Comparison of ENCODE assay signal across 8 cellular contexts in genomic region chr19:12881172-12881808, GRCh38. TPM values are rescaled to one million over a fixed set of nuclear protein-coding genes. Genes with fewer than 3 reads are reported as not detected.
DNase-seq lines count a peak whose midpoint lies in the region; ATAC-seq, FAIRE-seq and TF ChIP-seq lines count a peak whose summit lies in the region.

TSS of gene DNASE2 (minus strand) at chr19:12881449. CDS start at chr19:12881375, 74 bp downstream.

- intact Hi-C loops in PC-9 (cut with micrococcal nuclease; ENCODE audit: unreplicated experiment) = no loop called here

- H3K4me2 ChIP-seq in PC-9 = peak within 1 kb of the TSS; percentile 92

- H3K9me3 ChIP-seq in PC-9 (ENCODE audit: insufficient read depth, low read depth) = peaks cover 11% of the 10 kb centered on the region; the same call in 1 of the 2 replicates
- peaks cover 4% of the 10 kb centered on the region for H3K9me3 ChIP-seq in mucosa of stomach (ENCODE audit: control insufficient read depth, low read length)

- no peak for TF ChIP-seq CTCF in D721Med (IDR thresholded peaks at IDR 0.05; ENCODE audit: insufficient read depth, missing control alignments)
- TF ChIP-seq CTCF in PC-9 (conservative IDR thresholded peaks at IDR 0.05) = no peak

- H3K79me2 ChIP-seq in PC-9 (ENCODE audit: low read depth) = peaks cover 10% of the 10 kb centered on the region; the same call in 1 of the 2 replicates

- no TSS peak for BruUV-seq in PC-9 (replicated peaks; lab: Mats Ljungman, UMichigan)

- peak within 1 kb of the TSS; percentile 79 for H3K9ac ChIP-seq in mucosa of stomach (ENCODE audit: low read length)

- POLR2A ChIA-PET in PC-9 (lab: Charles Lee; ENCODE audit: unreplicated experiment) = interaction anchor here (0.5 to 0.7 kb wide), 6 partner anchors 10 to 687 kb away, joined by 3 to 11 read pairs (median 4); partner anchors contain the start of genes GCDH and SYCE2

- H3K9me2 ChIP-seq in PC-9 (ENCODE audit: insufficient read depth) = no peaks in the 10 kb centered on the region

- H3F3A ChIP-seq in PC-9 (ENCODE audit: insufficient read depth, low read depth) = peaks cover 22% of the 10 kb centered on the region; the same call in 1 of the 2 replicates

- H3K4me3 Mint-ChIP-seq in IgD-negative memory B cell = peak within 1 kb of the TSS; percentile 89 to 96 (median 92)
- H3K4me3 Mint-ChIP-seq in activated T-cell treated with anti-CD3 and anti-CD28 coated beads, Interleukin-2, amount 50 U/mL, for 24 hours = peak within 1 kb of the TSS; percentile 86

- peaks cover 0 to 9% (median 0%) of the 10 kb centered on the region in 3 donors for H3K9me3 Mint-ChIP-seq in IgD-negative memory B cell
- peaks cover 2% of the 10 kb centered on the region for H3K9me3 Mint-ChIP-seq in activated T-cell treated with anti-CD3 and anti-CD28 coated beads, Interleukin-2, amount 50 U/mL, for 24 hours

- H3K36me3 Mint-ChIP-seq in IgD-negative memory B cell = peaks cover 3% of the 10 kb centered on the region
- peaks cover 19% of the 10 kb centered on the region for H3K36me3 Mint-ChIP-seq in activated T-cell treated with anti-CD3 and anti-CD28 coated beads, Interleukin-2, amount 50 U/mL, for 24 hours (ENCODE audit: low read depth)

- CTCF ChIA-PET in PC-9 (lab: Charles Lee) = interaction anchor here (0.6 to 1.1 kb wide), 3 partner anchors 34 to 56 kb away, joined by 3 to 4 read pairs (median 3); no protein-coding TSS in a partner anchor

- H3K36me3 ChIP-seq in PC-9 (ENCODE audit: low read depth) (no peaks in the 10 kb centered on the region), mucosa of stomach (ENCODE audit: control insufficient read depth, insufficient read depth, low read length) (no peaks in the 10 kb centered on the region)

- TF ChIP-seq POLR2A in erythroblast (IDR thresholded peaks at IDR 0.05; ENCODE audit: low read length) = peak; percentile 91

- H3K27me3 ChIP-seq in PC-9 (ENCODE audit: insufficient read depth, low read depth) (no peaks in the 10 kb centered on the region), mucosa of stomach (ENCODE audit: control insufficient read depth, insufficient read depth, low read length) (peaks cover 21% of the 10 kb centered on the region)

- peak within 1 kb of the TSS; percentile 66 for H3K27ac ChIP-seq in PC-9

- peak within 1 kb of the TSS; percentile 98 to 100 (median 99) for H3K27ac Mint-ChIP-seq in IgD-negative memory B cell
- H3K27ac Mint-ChIP-seq in activated T-cell treated with anti-CD3 and anti-CD28 coated beads, Interleukin-2, amount 50 U/mL, for 24 hours = peak within 1 kb of the TSS; percentile 90

- peaks cover 10 to 11% (median 11%) of the 10 kb centered on the region in 3 donors for H3K4me1 Mint-ChIP-seq in IgD-negative memory B cell
- H3K4me1 Mint-ChIP-seq in activated T-cell treated with anti-CD3 and anti-CD28 coated beads, Interleukin-2, amount 50 U/mL, for 24 hours (ENCODE audit: low read depth) = peaks cover 31% of the 10 kb centered on the region

- peak within 1 kb of the TSS; percentile 96 for H2AFZ ChIP-seq in PC-9

- peak; percentile 79 for ATAC-seq in GM21528 (IDR thresholded peaks at IDR 0.05; ENCODE audit: low FRiP score, unreplicated experiment)

- DNase-seq in D721Med (ENCODE audit: insufficient read length, low spot score) (peak; percentile 96), PC-9 (peak; percentile 93 to 95), erythroblast (lab: John Stamatoyannopoulos, UW) (peak; percentile 93 to 95)
- peak; percentile 91 for DNase-seq in activated T-cell treated with anti-CD3 and anti-CD28 coated beads, Interleukin-2, amount 50 U/mL, for 24 hours
- DNase-seq in stimulated activated CD8-positive, alpha-beta memory T cell treated with anti-CD3 and anti-CD28 coated beads, Interleukin-7, amount 100 ng/mL, for 1 hour (ENCODE audit: low read depth in 2 of 2) = peak; percentile 67 to 73

- peak within 1 kb of the TSS; percentile 77 for H3K4me3 ChIP-seq in PC-9
- peak within 1 kb of the TSS; percentile 44 for H3K4me3 ChIP-seq in mucosa of stomach (ENCODE audit: low read length)

- H4K20me1 ChIP-seq in PC-9 (ENCODE audit: insufficient read depth) = no peaks in the 10 kb centered on the region

- no peaks in the 10 kb centered on the region for H3K27me3 Mint-ChIP-seq in IgD-negative memory B cell
- H3K27me3 Mint-ChIP-seq in activated T-cell treated with anti-CD3 and anti-CD28 coated beads, Interleukin-2, amount 50 U/mL, for 24 hours = no peaks in the 10 kb centered on the region

- FAIRE-seq in D721Med (lab: Jason Lieb, UNC) = no peak

- peaks cover 14% of the 10 kb centered on the region for H3K4me1 ChIP-seq in PC-9 (replicated peaks; ENCODE audit: insufficient read depth)
- peaks cover 18% of the 10 kb centered on the region for H3K4me1 ChIP-seq in mucosa of stomach (ENCODE audit: control insufficient read depth, insufficient read depth, low read length)

RNA-seq across cellular contexts. Expression of gene DNASE2, which starts in this region (rescaled TPM):
- polyA plus RNA-seq in IgD-negative memory B cell = 49.6 TPM
- total RNA-seq in PC-9 (2021) = 68.4 and 81.0 TPM in 2 replicates

Comparison
In these comparisons a context has a peak if more than half of its experiments do, and no peak if none do; other contexts are left out.
1. Peak in every context shown above with its lines: DNase-seq, ATAC-seq, H3K4me3 ChIP-seq and H3K27ac ChIP-seq.